Comparison of ENCODE assay signal across 13 cellular contexts in the genomic region with DNA sequence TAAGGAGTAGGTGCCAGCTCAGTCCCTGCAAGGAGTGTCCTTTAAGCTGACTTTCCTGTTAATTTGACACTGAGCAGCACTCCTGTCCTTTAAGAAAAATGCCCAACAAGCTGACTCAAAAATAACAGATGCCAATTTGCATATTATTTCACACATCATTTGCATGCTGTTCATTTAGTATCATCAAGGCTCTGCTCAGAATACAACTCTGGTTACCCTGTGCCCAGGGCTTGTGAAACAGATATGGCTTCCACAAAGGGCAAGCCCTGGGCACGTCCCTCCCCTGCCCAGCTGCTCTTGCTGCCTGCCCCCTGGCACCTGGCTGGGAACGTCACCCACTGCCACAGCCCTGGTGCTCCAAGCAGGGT. TPM values are rescaled to one million over a fixed set of nuclear protein-coding genes. Genes with fewer than 3 reads are reported as not detected.
DNase-seq lines count a peak whose midpoint lies in the region; ATAC-seq and TF ChIP-seq lines count a peak whose summit lies in the region.
"Had no signal": no experiment of that assay in that cellular context is flagged by ENCODE, and none has a peak within 500 bp of the region (broad histone marks: within the 10 kb centered on the region; RNA-seq: fewer than 3 reads in every experiment).

No MANE protein-coding gene starts in this region.

- peaks cover 20% of the 10 kb centered on the region for H3K27me3 Mint-ChIP-seq in activated CD4-positive, alpha-beta memory T cell treated with anti-CD3 and anti-CD28 coated beads for 36 hours
- peaks cover 17% of the 10 kb centered on the region for H3K27me3 Mint-ChIP-seq in activated CD4-positive, alpha-beta memory T cell treated with anti-CD3 and anti-CD28 coated beads, Interleukin-2, amount 10 ng/mL, durations not matched to agents 7 days and 5 days
- H3K27me3 Mint-ChIP-seq in H9 (ENCODE audit: low read depth) (no peaks in the 10 kb centered on the region), T-cell (peaks cover 3 to 26% of the 10 kb centered on the region in 2 donors)
- peaks cover 17% of the 10 kb centered on the region for H3K27me3 Mint-ChIP-seq in stimulated activated memory B cell treated with anti-CD40 and anti-IgM and Interleukin-4, amounts not matched to agents 10 μg/mL and 1 μg/mL and 100 μg/mL, for 72 hours

- H3K4me2 ChIP-seq in H9 (ENCODE audit: insufficient read depth, insufficient read length, low read length) (no peak overlapping the region), Karpas-422 (ENCODE audit: low read depth, low read length, poor library complexity, severe bottlenecking) (peak overlapping the region; percentile 83)

- TF ChIP-seq CTCF in H9 (conservative IDR thresholded peaks at IDR 0.05): no peak

- ATAC-seq in stimulated activated memory B cell treated with anti-CD40 and anti-IgM and Interleukin-4, amounts not matched to agents 10 μg/mL and 1 μg/mL and 100 μg/mL, for 72 hours: peak; percentile 66
- no peak for ATAC-seq in T-cell (replicated peaks in 1 of 4)
- ATAC-seq: HCT116 had no signal

- H3K9ac ChIP-seq in H9 (ENCODE audit: extremely low read depth, insufficient read length, low read length): no peak overlapping the region
- peak overlapping the region; percentile 89 for H3K9ac ChIP-seq in Karpas-422 (ENCODE audit: low read length)

- no peaks in the 10 kb centered on the region for H3K9me2 ChIP-seq in Karpas-422 (replicated peaks; ENCODE audit: insufficient read depth, low read length)

- H3K4me3 Mint-ChIP-seq in activated CD4-positive, alpha-beta memory T cell treated with anti-CD3 and anti-CD28 coated beads for 36 hours: no peak overlapping the region
- H3K4me3 Mint-ChIP-seq in activated CD4-positive, alpha-beta memory T cell treated with anti-CD3 and anti-CD28 coated beads, Interleukin-2, amount 10 ng/mL, durations not matched to agents 7 days and 5 days: no peak overlapping the region
- H3K4me3 Mint-ChIP-seq in H9 (no peak overlapping the region), T-cell (no peak overlapping the region)
- peak overlapping the region; percentile 4 for H3K4me3 Mint-ChIP-seq in stimulated activated memory B cell treated with anti-CD40 and anti-IgM and Interleukin-4, amounts not matched to agents 10 μg/mL and 1 μg/mL and 100 μg/mL, for 72 hours

- no peaks in the 10 kb centered on the region for H3K79me1 ChIP-seq in H9 (ENCODE audit: insufficient read depth, low read depth, low read length, poor library complexity, severe bottlenecking)

- H2BK5ac ChIP-seq in H9 (ENCODE audit: insufficient read length, low read length): no peak overlapping the region

- peak; percentile 28 for DNase-seq in activated CD4-positive, alpha-beta memory T cell treated with anti-CD3 and anti-CD28 coated beads for 36 hours
- DNase-seq in activated CD4-positive, alpha-beta memory T cell treated with anti-CD3 and anti-CD28 coated beads, Interleukin-2, amount 10 ng/mL, durations not matched to agents 7 days and 5 days: no peak
- DNase-seq in H9 (no peak), Karpas-422 (peak; percentile 93), SKM-1 (lab: John Stamatoyannopoulos, UW; ENCODE audit: unreplicated experiment) (no peak), UCSD-AML1 (lab: John Stamatoyannopoulos, UW; ENCODE audit: unreplicated experiment) (no peak), T-cell (no peak)
- DNase-seq: activated CD4-positive, alpha-beta T cell treated with anti-CD3 and anti-CD28 coated beads, Interleukin-2, amount 50 U/mL, for 4 hours; left cardiac atrium; NCI-H510A; stimulated activated CD4-positive, alpha-beta T cell treated with anti-CD3 and anti-CD28 coated beads, Interleukin-4, amount 100 ng/mL, for 1 hour had no signal

- no peak overlapping the region for H3K18ac ChIP-seq in H9 (ENCODE audit: insufficient read length, low read depth, low read length)

- H3K4me1 Mint-ChIP-seq in activated CD4-positive, alpha-beta memory T cell treated with anti-CD3 and anti-CD28 coated beads for 36 hours (ENCODE audit: low read depth): peaks cover 53% of the 10 kb centered on the region
- peaks cover 18% of the 10 kb centered on the region for H3K4me1 Mint-ChIP-seq in activated CD4-positive, alpha-beta memory T cell treated with anti-CD3 and anti-CD28 coated beads, Interleukin-2, amount 10 ng/mL, durations not matched to agents 7 days and 5 days
- H3K4me1 Mint-ChIP-seq in H9 (peaks cover 31 to 32% of the 10 kb centered on the region in 2 experiments), T-cell (peaks cover 0 to 11% (median 0%) of the 10 kb centered on the region in 3 donors)
- peaks cover 80% of the 10 kb centered on the region for H3K4me1 Mint-ChIP-seq in stimulated activated memory B cell treated with anti-CD40 and anti-IgM and Interleukin-4, amounts not matched to agents 10 μg/mL and 1 μg/mL and 100 μg/mL, for 72 hours

- no peak overlapping the region for H2AK5ac ChIP-seq in H9 (ENCODE audit: insufficient read length, low read length)

- intact Hi-C loops in activated CD4-positive, alpha-beta memory T cell treated with anti-CD3 and anti-CD28 coated beads for 36 hours (cut with micrococcal nuclease): loop anchor here (5.0 to 10.0 kb wide), 3 partner anchors 132 to 385 kb away; a partner anchor contains a TSS

- POLR2A ChIA-PET in activated CD4-positive, alpha-beta memory T cell treated with anti-CD3 and anti-CD28 coated beads for 36 hours (lab: Charles Lee): interaction anchor here (0.9 kb wide), 1 partner anchor 115 kb away, joined by 3 read pairs; no protein-coding TSS in a partner anchor
- POLR2A ChIA-PET in activated CD4-positive, alpha-beta memory T cell treated with anti-CD3 and anti-CD28 coated beads, Interleukin-2, amount 10 ng/mL, durations not matched to agents 7 days and 5 days (lab: Charles Lee): interaction anchor here (1.3 kb wide), 1 partner anchor 8 kb away, joined by 3 read pairs; no protein-coding TSS in a partner anchor
- POLR2A ChIA-PET in T-cell (lab: Charles Lee): no interaction called here

- H3K56ac ChIP-seq in H9 (ENCODE audit: insufficient read length, low read depth, low read length): no peak overlapping the region

- no CpG with 5 or more reads among the region's 2 CpGs for WGBS in H9 (ENCODE audit: extremely low coverage, insufficient read length, low lambda C conversion rate)

- H2AFZ ChIP-seq in H9 (ENCODE audit: low read length): no peak overlapping the region
- no peak overlapping the region for H2AFZ ChIP-seq in Karpas-422 (ENCODE audit: low read length)

- H3K27ac Mint-ChIP-seq in activated CD4-positive, alpha-beta memory T cell treated with anti-CD3 and anti-CD28 coated beads for 36 hours: no peak overlapping the region
- H3K27ac Mint-ChIP-seq in activated CD4-positive, alpha-beta memory T cell treated with anti-CD3 and anti-CD28 coated beads, Interleukin-2, amount 10 ng/mL, durations not matched to agents 7 days and 5 days: no peak overlapping the region
- H3K27ac Mint-ChIP-seq in H9: peak overlapping the region in 2 of 3 experiments; percentile 42 to 80; a peak in 2 of 7 replicates
- peak overlapping the region; percentile 87 for H3K27ac Mint-ChIP-seq in stimulated activated memory B cell treated with anti-CD40 and anti-IgM and Interleukin-4, amounts not matched to agents 10 μg/mL and 1 μg/mL and 100 μg/mL, for 72 hours
- no peak overlapping the region for H3K27ac Mint-ChIP-seq in T-cell

- H3K4me1 ChIP-seq in H9 (ENCODE audit: insufficient read depth, low read length) (peaks cover 3% of the 10 kb centered on the region; the same call in 1 of the 2 replicates), Karpas-422 (ENCODE audit: low read length) (peaks cover 95% of the 10 kb centered on the region)

- no peak overlapping the region for H4K8ac ChIP-seq in H9 (replicated peaks; ENCODE audit: insufficient read length, low read depth, low read length)

- no peak overlapping the region for H2BK12ac ChIP-seq in H9 (ENCODE audit: insufficient read length, low read depth, low read length)

- H4K20me1 ChIP-seq in H9 (ENCODE audit: control insufficient read depth, insufficient read depth, insufficient read length): no peaks in the 10 kb centered on the region
- no peaks in the 10 kb centered on the region for H4K20me1 ChIP-seq in Karpas-422 (ENCODE audit: insufficient read depth, low read depth, low read length)

- no peaks in the 10 kb centered on the region for H3K36me3 Mint-ChIP-seq in activated CD4-positive, alpha-beta memory T cell treated with anti-CD3 and anti-CD28 coated beads for 36 hours
- no peaks in the 10 kb centered on the region for H3K36me3 Mint-ChIP-seq in activated CD4-positive, alpha-beta memory T cell treated with anti-CD3 and anti-CD28 coated beads, Interleukin-2, amount 10 ng/mL, durations not matched to agents 7 days and 5 days (ENCODE audit: low read depth)
- H3K36me3 Mint-ChIP-seq in H9 (ENCODE audit: insufficient read depth in 1 of 3, low read depth in 3 of 3) (no peaks in the 10 kb centered on the region), T-cell (no peaks in the 10 kb centered on the region)
- no peaks in the 10 kb centered on the region for H3K36me3 Mint-ChIP-seq in stimulated activated memory B cell treated with anti-CD40 and anti-IgM and Interleukin-4, amounts not matched to agents 10 μg/mL and 1 μg/mL and 100 μg/mL, for 72 hours

- H3K36me3 ChIP-seq in Karpas-422 (ENCODE audit: insufficient read depth, low read length): peaks cover 7% of the 10 kb centered on the region; the same call in 1 of the 2 replicates

- no peaks in the 10 kb centered on the region for H3K9me3 ChIP-seq in H9 (ENCODE audit: control insufficient read depth, low read depth, low read length)
- no peaks in the 10 kb centered on the region for H3K9me3 ChIP-seq in Karpas-422 (ENCODE audit: low read length)

- H3K14ac ChIP-seq in H9 (ENCODE audit: insufficient read depth, low read length): no peak overlapping the region

- H3K79me2 ChIP-seq in H9 (ENCODE audit: insufficient read depth, low read length) (no peaks in the 10 kb centered on the region; the same call in 1 of the 2 replicates), Karpas-422 (ENCODE audit: low read length) (peaks cover 44% of the 10 kb centered on the region)

- H3K27me3 ChIP-seq in H9 (ENCODE audit: insufficient read depth, low read length) (no peaks in the 10 kb centered on the region), Karpas-422 (ENCODE audit: low read length) (no peaks in the 10 kb centered on the region)

- H2BK120ac ChIP-seq in H9 (ENCODE audit: low read depth, low read length, poor library complexity, severe bottlenecking): no peak overlapping the region

- no peak overlapping the region for H3K27ac ChIP-seq in H9 (ENCODE audit: insufficient read length, low read depth, low read length)
- H3K27ac ChIP-seq in Karpas-422 (ENCODE audit: low read length): peak overlapping the region; percentile 97

- no peak overlapping the region for H2BK20ac ChIP-seq in H9 (ENCODE audit: low read depth, low read length, poor library complexity, severe bottlenecking)

- CTCF ChIA-PET in activated CD4-positive, alpha-beta memory T cell treated with anti-CD3 and anti-CD28 coated beads for 36 hours (lab: Charles Lee): interaction anchor here (1.0 to 4.2 kb wide), 4 partner anchors 10 to 191 kb away, joined by 3 to 23 read pairs (median 3); a partner anchor contains a TSS
- CTCF ChIA-PET in activated CD4-positive, alpha-beta memory T cell treated with anti-CD3 and anti-CD28 coated beads, Interleukin-2, amount 10 ng/mL, durations not matched to agents 7 days and 5 days (lab: Charles Lee): interaction anchor here (1.2 to 1.6 kb wide), 3 partner anchors 11 to 16 kb away, joined by 3 to 4 read pairs (median 4); no protein-coding TSS in a partner anchor
- CTCF ChIA-PET in T-cell (lab: Charles Lee): interaction anchor here (0.6 to 0.7 kb wide), 2 partner anchors 370 to 545 kb away, joined by 3 to 4 read pairs; no protein-coding TSS in a partner anchor

- no peak overlapping the region for H3T11ph ChIP-seq in H9 (ENCODE audit: low read length)

- H4K91ac ChIP-seq in H9 (ENCODE audit: insufficient read length, low read depth, low read length): no peak overlapping the region

- H3K23me2 ChIP-seq in H9 (ENCODE audit: insufficient read length, low read depth, low read length, poor library complexity, severe bottlenecking): peaks cover 3% of the 10 kb centered on the region

- peak overlapping the region; percentile 77 for H3K4me3 ChIP-seq in Karpas-422 (ENCODE audit: low read length)

- H3K23ac ChIP-seq in H9 (ENCODE audit: insufficient read length, low read depth, low read length): no peak overlapping the region

- H3K4ac ChIP-seq in H9 (ENCODE audit: low read depth, low read length): no peak overlapping the region

- H2BK15ac ChIP-seq in H9 (ENCODE audit: low read depth, low read length): no peak overlapping the region

- H4K5ac ChIP-seq in H9 (ENCODE audit: insufficient read length, low read depth, low read length): no peak overlapping the region

- H3K9me3 Mint-ChIP-seq in activated CD4-positive, alpha-beta memory T cell treated with anti-CD3 and anti-CD28 coated beads for 36 hours: no peaks in the 10 kb centered on the region
- no peaks in the 10 kb centered on the region for H3K9me3 Mint-ChIP-seq in activated CD4-positive, alpha-beta memory T cell treated with anti-CD3 and anti-CD28 coated beads, Interleukin-2, amount 10 ng/mL, durations not matched to agents 7 days and 5 days
- H3K9me3 Mint-ChIP-seq in H9 (no peaks in the 10 kb centered on the region), T-cell (no peaks in the 10 kb centered on the region)
- H3K9me3 Mint-ChIP-seq in stimulated activated memory B cell treated with anti-CD40 and anti-IgM and Interleukin-4, amounts not matched to agents 10 μg/mL and 1 μg/mL and 100 μg/mL, for 72 hours: no peaks in the 10 kb centered on the region

RNA-seq across cellular contexts. Expression of a gene that starts 10.3 kb away (rescaled TPM):
- under 1 TPM; 0.02 to 0.14 TPM for total RNA-seq in activated CD4-positive, alpha-beta memory T cell treated with anti-CD3 and anti-CD28 coated beads for 36 hours
- under 1 TPM in 1 of 2 experiments, not detected in 1; 0.10 TPM for total RNA-seq in activated CD4-positive, alpha-beta memory T cell treated with anti-CD3 and anti-CD28 coated beads, Interleukin-2, amount 10 ng/mL, durations not matched to agents 7 days and 5 days
- total RNA-seq in H9 (2021) (0.83 TPM in 2 replicates), T-cell (under 1 TPM; 0.03 to 0.23 (median 0.18) TPM)
- total RNA-seq in Karpas-422 (2014; rRNA removed; shearing (Covaris generic); ENCODE audit: low replicate concordance): 50.0 and 68.2 TPM in 2 replicates

Comparison
In these comparisons a context has a peak if more than half of its experiments do, and no peak if none do; other contexts are left out.
1. DNase-seq: peak in activated CD4-positive, alpha-beta memory T cell treated with anti-CD3 and anti-CD28 coated beads for 36 hours (single experiment) and Karpas-422 (single experiment); none in activated CD4-positive, alpha-beta memory T cell treated with anti-CD3 and anti-CD28 coated beads, Interleukin-2, amount 10 ng/mL, durations not matched to agents 7 days and 5 days (single experiment), H9 (single experiment), SKM-1 (single experiment), UCSD-AML1 (single experiment) and T-cell (0 of 34).
2. H3K27ac Mint-ChIP-seq: peak in H9 (2 of 3) and stimulated activated memory B cell treated with anti-CD40 and anti-IgM and Interleukin-4, amounts not matched to agents 10 μg/mL and 1 μg/mL and 100 μg/mL, for 72 hours (single experiment); none in activated CD4-positive, alpha-beta memory T cell treated with anti-CD3 and anti-CD28 coated beads for 36 hours (single experiment), activated CD4-positive, alpha-beta memory T cell treated with anti-CD3 and anti-CD28 coated beads, Interleukin-2, amount 10 ng/mL, durations not matched to agents 7 days and 5 days (single experiment) and T-cell (0 of 2).
3. RNA of a gene that starts 10.3 kb away (total RNA-seq): 50.0 to 68.2 TPM in Karpas-422; 0.83 TPM in H9, 0.03 to 0.23 TPM in T-cell, 0.02 to 0.14 TPM in activated CD4-positive, alpha-beta memory T cell treated with anti-CD3 and anti-CD28 coated beads for 36 hours and 0.10 TPM in activated CD4-positive, alpha-beta memory T cell treated with anti-CD3 and anti-CD28 coated beads, Interleukin-2, amount 10 ng/mL, durations not matched to agents 7 days and 5 days; every median in the first group is over 10 times any median in the second.
4. POLR2A ChIA-PET loops: an anchor here in activated CD4-positive, alpha-beta memory T cell treated with anti-CD3 and anti-CD28 coated beads for 36 hours (0.9 kb wide) and activated CD4-positive, alpha-beta memory T cell treated with anti-CD3 and anti-CD28 coated beads, Interleukin-2, amount 10 ng/mL, durations not matched to agents 7 days and 5 days (1.3 kb wide); none called in T-cell.